In the genomic region with DNA sequence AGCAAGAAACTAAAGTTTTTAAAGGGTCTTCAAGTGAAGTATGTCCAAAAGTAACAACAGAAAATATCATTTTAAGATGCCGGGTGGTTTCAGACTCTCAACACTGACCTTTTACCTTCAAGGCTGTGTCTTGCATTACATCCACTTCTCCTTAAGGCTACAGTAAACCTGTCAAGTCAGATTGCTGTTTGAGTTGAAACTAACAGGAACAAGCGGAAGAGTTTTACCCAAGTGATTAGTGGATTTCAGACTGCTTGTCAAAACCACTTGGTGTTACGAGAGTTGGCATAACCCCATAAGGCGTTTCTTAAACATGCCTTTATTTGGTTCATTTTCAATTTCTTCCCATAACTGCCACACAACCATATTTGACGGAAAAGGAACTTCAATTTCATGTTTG, we compare ENCODE assay signal across 18 cellular contexts.
"Had no signal": no experiment of that assay in that cellular context is flagged by ENCODE, and none has a peak within 500 bp of the region (broad histone marks: within the 10 kb centered on the region; RNA-seq: fewer than 3 reads in every experiment).

No MANE protein-coding gene starts in this region.

- FAIRE-seq: kidney had no signal

- H3K36me3 ChIP-seq: ascending aorta, neural progenitor cell had no signal

- H3K4me1 ChIP-seq: ascending aorta, neural progenitor cell had no signal

- ATAC-seq: activated T-cell treated with anti-CD3 and anti-CD28 coated beads, Interleukin-2, amount 50 U/mL, for 4 hours; left ventricle myocardium superior; stimulated activated memory B cell treated with anti-CD40 and anti-IgM and Interleukin-4, amounts not matched to agents 10 μg/mL and 1 μg/mL and 100 μg/mL, for 72 hours; T-helper 17 cell had no signal

- H3K4me3 ChIP-seq: ascending aorta, coronary artery, hepatocyte, neural progenitor cell had no signal

- H3K9me3 ChIP-seq: ascending aorta had no signal

- DNase-seq: activated CD4-positive, alpha-beta T cell treated with anti-CD3 and anti-CD28 coated beads, Interleukin-2, amount 50 U/mL, for 48 hours; activated CD4-positive, CD25-positive, alpha-beta regulatory T cell treated with anti-CD3 and anti-CD28 coated beads, Interleukin-2, amount 50 U/mL, for 72 hours; activated effector memory CD4-positive, alpha-beta T cell treated with anti-CD3 and anti-CD28 coated beads, Interleukin-2, amount 50 U/mL, for 16 hours; activated naive CD8-positive, alpha-beta T cell treated with anti-CD3 and anti-CD28 coated beads for 36 hours; activated T-cell treated with anti-CD3 and anti-CD28 coated beads, Interleukin-2, amount 50 U/mL, for 4 hours; caudate nucleus; effector CD8-positive, alpha-beta T cell; kidney; left ventricle myocardium superior; T-helper 17 cell; trophoblast cell had no signal

- H3K27me3 ChIP-seq: ascending aorta, hepatocyte, neural progenitor cell had no signal

- H3K27ac ChIP-seq: ascending aorta, coronary artery, epithelial cell of prostate, hepatocyte, neural progenitor cell, parathyroid adenoma had no signal
